Comparison of ENCODE assay signal across 2 cellular contexts in the genomic region with DNA sequence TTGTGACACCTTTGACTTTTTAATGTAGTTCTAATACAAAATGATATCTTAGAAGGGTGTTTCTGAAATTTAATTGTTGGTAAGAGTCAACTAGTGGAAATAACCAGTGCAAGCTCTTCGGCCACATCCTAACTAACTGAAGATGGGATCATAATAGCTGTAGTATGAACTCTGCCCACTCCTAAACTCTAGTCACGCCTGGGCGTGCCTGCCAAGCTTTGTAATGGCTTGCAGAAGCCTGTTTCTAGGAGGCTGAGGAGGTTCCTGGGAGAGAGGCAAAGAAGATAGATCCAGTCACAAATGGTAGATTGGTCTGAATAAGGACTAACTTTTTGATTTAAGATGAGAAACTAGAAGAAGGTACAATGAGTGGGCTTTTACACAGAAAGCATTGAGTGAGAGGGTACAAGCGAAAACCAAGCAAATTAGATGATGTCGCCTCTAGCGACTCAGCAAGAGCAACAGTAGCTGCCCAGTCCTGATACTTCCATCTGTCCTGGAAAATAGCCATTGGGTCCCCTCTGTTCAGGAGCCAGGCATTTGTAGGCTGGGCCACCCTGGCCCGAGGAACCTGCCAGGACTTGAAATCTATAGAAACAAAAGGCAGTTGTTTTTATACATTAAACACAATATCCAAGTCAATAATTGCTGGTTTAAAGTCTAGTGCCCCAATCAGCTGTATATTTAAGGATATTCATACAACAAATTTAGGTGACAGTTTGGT.
TF ChIP-seq lines count a peak whose summit lies in the region.

No MANE protein-coding gene starts in this region.

TF ChIP-seq in GM23338, 12 proteins besides CTCF, POLR2A, EP300 and RAD21 (continued from another document):
- TF ChIP-seq, protein P1, sequence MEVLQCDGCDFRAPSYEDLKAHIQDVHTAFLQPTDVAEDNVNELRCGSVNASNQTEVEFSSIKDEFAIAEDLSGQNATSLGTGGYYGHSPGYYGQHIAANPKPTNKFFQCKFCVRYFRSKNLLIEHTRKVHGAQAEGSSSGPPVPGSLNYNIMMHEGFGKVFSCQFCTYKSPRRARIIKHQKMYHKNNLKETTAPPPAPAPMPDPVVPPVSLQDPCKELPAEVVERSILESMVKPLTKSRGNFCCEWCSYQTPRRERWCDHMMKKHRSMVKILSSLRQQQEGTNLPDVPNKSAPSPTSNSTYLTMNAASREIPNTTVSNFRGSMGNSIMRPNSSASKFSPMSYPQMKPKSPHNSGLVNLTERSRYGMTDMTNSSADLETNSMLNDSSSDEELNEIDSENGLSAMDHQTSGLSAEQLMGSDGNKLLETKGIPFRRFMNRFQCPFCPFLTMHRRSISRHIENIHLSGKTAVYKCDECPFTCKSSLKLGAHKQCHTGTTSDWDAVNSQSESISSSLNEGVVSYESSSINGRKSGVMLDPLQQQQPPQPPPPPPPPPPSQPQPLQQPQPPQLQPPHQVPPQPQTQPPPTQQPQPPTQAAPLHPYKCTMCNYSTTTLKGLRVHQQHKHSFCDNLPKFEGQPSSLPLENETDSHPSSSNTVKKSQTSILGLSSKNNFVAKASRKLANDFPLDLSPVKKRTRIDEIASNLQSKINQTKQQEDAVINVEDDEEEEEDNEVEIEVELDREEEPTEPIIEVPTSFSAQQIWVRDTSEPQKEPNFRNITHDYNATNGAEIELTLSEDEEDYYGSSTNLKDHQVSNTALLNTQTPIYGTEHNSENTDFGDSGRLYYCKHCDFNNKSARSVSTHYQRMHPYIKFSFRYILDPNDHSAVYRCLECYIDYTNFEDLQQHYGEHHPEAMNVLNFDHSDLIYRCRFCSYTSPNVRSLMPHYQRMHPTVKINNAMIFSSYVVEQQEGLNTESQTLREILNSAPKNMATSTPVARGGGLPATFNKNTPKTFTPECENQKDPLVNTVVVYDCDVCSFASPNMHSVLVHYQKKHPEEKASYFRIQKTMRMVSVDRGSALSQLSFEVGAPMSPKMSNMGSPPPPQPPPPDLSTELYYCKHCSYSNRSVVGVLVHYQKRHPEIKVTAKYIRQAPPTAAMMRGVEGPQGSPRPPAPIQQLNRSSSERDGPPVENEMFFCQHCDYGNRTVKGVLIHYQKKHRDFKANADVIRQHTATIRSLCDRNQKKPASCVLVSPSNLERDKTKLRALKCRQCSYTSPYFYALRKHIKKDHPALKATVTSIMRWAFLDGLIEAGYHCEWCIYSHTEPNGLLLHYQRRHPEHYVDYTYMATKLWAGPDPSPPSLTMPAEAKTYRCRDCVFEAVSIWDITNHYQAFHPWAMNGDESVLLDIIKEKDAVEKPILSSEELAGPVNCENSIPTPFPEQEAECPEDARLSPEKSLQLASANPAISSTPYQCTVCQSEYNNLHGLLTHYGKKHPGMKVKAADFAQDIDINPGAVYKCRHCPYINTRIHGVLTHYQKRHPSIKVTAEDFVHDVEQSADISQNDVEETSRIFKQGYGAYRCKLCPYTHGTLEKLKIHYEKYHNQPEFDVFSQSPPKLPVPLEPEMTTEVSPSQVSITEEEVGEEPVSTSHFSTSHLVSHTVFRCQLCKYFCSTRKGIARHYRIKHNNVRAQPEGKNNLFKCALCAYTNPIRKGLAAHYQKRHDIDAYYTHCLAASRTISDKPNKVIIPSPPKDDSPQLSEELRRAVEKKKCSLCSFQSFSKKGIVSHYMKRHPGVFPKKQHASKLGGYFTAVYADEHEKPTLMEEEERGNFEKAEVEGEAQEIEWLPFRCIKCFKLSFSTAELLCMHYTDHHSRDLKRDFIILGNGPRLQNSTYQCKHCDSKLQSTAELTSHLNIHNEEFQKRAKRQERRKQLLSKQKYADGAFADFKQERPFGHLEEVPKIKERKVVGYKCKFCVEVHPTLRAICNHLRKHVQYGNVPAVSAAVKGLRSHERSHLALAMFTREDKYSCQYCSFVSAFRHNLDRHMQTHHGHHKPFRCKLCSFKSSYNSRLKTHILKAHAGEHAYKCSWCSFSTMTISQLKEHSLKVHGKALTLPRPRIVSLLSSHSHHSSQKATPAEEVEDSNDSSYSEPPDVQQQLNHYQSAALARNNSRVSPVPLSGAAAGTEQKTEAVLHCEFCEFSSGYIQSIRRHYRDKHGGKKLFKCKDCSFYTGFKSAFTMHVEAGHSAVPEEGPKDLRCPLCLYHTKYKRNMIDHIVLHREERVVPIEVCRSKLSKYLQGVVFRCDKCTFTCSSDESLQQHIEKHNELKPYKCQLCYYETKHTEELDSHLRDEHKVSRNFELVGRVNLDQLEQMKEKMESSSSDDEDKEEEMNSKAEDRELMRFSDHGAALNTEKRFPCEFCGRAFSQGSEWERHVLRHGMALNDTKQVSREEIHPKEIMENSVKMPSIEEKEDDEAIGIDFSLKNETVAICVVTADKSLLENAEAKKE (CRISPR knock-in tag; IDR thresholded peaks at IDR 0.05) = no peak
- no peak for TF ChIP-seq EZH2 (IDR thresholded peaks at IDR 0.05; ENCODE audit: low read depth, unreplicated experiment)
- TF ChIP-seq, protein P2, sequence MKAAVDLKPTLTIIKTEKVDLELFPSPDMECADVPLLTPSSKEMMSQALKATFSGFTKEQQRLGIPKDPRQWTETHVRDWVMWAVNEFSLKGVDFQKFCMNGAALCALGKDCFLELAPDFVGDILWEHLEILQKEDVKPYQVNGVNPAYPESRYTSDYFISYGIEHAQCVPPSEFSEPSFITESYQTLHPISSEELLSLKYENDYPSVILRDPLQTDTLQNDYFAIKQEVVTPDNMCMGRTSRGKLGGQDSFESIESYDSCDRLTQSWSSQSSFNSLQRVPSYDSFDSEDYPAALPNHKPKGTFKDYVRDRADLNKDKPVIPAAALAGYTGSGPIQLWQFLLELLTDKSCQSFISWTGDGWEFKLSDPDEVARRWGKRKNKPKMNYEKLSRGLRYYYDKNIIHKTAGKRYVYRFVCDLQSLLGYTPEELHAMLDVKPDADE (IDR thresholded peaks at IDR 0.05) = no peak
- TF ChIP-seq CREB1 (CRISPR knock-in tag; IDR thresholded peaks at IDR 0.05; ENCODE audit: low read depth) = no peak
- TF ChIP-seq, protein P3, sequence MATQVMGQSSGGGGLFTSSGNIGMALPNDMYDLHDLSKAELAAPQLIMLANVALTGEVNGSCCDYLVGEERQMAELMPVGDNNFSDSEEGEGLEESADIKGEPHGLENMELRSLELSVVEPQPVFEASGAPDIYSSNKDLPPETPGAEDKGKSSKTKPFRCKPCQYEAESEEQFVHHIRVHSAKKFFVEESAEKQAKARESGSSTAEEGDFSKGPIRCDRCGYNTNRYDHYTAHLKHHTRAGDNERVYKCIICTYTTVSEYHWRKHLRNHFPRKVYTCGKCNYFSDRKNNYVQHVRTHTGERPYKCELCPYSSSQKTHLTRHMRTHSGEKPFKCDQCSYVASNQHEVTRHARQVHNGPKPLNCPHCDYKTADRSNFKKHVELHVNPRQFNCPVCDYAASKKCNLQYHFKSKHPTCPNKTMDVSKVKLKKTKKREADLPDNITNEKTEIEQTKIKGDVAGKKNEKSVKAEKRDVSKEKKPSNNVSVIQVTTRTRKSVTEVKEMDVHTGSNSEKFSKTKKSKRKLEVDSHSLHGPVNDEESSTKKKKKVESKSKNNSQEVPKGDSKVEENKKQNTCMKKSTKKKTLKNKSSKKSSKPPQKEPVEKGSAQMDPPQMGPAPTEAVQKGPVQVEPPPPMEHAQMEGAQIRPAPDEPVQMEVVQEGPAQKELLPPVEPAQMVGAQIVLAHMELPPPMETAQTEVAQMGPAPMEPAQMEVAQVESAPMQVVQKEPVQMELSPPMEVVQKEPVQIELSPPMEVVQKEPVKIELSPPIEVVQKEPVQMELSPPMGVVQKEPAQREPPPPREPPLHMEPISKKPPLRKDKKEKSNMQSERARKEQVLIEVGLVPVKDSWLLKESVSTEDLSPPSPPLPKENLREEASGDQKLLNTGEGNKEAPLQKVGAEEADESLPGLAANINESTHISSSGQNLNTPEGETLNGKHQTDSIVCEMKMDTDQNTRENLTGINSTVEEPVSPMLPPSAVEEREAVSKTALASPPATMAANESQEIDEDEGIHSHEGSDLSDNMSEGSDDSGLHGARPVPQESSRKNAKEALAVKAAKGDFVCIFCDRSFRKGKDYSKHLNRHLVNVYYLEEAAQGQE (IDR thresholded peaks at IDR 0.05; ENCODE audit: unreplicated experiment) = no peak
- TF ChIP-seq ZNF331 (CRISPR knock-in tag; IDR thresholded peaks at IDR 0.05; ENCODE audit: low read depth) = no peak

TF ChIP-seq in WTC11, 78 proteins besides CTCF, POLR2A, EP300 and RAD21 (continued from another document and continues in another):
- TF ChIP-seq, protein P4, sequence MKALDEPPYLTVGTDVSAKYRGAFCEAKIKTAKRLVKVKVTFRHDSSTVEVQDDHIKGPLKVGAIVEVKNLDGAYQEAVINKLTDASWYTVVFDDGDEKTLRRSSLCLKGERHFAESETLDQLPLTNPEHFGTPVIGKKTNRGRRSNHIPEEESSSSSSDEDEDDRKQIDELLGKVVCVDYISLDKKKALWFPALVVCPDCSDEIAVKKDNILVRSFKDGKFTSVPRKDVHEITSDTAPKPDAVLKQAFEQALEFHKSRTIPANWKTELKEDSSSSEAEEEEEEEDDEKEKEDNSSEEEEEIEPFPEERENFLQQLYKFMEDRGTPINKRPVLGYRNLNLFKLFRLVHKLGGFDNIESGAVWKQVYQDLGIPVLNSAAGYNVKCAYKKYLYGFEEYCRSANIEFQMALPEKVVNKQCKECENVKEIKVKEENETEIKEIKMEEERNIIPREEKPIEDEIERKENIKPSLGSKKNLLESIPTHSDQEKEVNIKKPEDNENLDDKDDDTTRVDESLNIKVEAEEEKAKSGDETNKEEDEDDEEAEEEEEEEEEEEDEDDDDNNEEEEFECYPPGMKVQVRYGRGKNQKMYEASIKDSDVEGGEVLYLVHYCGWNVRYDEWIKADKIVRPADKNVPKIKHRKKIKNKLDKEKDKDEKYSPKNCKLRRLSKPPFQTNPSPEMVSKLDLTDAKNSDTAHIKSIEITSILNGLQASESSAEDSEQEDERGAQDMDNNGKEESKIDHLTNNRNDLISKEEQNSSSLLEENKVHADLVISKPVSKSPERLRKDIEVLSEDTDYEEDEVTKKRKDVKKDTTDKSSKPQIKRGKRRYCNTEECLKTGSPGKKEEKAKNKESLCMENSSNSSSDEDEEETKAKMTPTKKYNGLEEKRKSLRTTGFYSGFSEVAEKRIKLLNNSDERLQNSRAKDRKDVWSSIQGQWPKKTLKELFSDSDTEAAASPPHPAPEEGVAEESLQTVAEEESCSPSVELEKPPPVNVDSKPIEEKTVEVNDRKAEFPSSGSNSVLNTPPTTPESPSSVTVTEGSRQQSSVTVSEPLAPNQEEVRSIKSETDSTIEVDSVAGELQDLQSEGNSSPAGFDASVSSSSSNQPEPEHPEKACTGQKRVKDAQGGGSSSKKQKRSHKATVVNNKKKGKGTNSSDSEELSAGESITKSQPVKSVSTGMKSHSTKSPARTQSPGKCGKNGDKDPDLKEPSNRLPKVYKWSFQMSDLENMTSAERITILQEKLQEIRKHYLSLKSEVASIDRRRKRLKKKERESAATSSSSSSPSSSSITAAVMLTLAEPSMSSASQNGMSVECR (CRISPR knock-in tag; IDR thresholded peaks at IDR 0.05; ENCODE audit: borderline replicate concordance) = no peak
- TF ChIP-seq TCF7 (CRISPR knock-in tag; IDR thresholded peaks at IDR 0.05; ENCODE audit: low read depth) = no peak
- no peak for TF ChIP-seq ZNF263 (CRISPR knock-in tag; IDR thresholded peaks at IDR 0.05; ENCODE audit: low read depth)
- TF ChIP-seq ELF4 (CRISPR knock-in tag; IDR thresholded peaks at IDR 0.05; ENCODE audit: low read depth) = no peak
- TF ChIP-seq SMAD3 (CRISPR knock-in tag; IDR thresholded peaks at IDR 0.05; ENCODE audit: borderline replicate concordance) = no peak
- TF ChIP-seq, protein P5, sequence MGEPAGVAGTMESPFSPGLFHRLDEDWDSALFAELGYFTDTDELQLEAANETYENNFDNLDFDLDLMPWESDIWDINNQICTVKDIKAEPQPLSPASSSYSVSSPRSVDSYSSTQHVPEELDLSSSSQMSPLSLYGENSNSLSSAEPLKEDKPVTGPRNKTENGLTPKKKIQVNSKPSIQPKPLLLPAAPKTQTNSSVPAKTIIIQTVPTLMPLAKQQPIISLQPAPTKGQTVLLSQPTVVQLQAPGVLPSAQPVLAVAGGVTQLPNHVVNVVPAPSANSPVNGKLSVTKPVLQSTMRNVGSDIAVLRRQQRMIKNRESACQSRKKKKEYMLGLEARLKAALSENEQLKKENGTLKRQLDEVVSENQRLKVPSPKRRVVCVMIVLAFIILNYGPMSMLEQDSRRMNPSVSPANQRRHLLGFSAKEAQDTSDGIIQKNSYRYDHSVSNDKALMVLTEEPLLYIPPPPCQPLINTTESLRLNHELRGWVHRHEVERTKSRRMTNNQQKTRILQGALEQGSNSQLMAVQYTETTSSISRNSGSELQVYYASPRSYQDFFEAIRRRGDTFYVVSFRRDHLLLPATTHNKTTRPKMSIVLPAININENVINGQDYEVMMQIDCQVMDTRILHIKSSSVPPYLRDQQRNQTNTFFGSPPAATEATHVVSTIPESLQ (CRISPR knock-in tag; IDR thresholded peaks at IDR 0.05) = no peak
- TF ChIP-seq SP1 (CRISPR knock-in tag; conservative IDR thresholded peaks at IDR 0.05) = no peak
- TF ChIP-seq PRRX2 (CRISPR knock-in tag; IDR thresholded peaks at IDR 0.05) = no peak
- TF ChIP-seq NFYB (CRISPR knock-in tag; conservative IDR thresholded peaks at IDR 0.05; ENCODE audit: low read depth) = no peak
- TF ChIP-seq, protein P6, sequence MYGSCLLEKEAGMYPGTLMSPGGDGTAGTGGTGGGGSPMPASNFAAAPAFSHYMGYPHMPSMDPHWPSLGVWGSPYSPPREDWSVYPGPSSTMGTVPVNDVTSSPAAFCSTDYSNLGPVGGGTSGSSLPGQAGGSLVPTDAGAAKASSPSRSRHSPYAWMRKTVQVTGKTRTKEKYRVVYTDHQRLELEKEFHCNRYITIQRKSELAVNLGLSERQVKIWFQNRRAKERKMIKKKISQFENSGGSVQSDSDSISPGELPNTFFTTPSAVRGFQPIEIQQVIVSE (CRISPR knock-in tag; IDR thresholded peaks at IDR 0.05; ENCODE audit: borderline replicate concordance) = no peak
- TF ChIP-seq, protein P7, sequence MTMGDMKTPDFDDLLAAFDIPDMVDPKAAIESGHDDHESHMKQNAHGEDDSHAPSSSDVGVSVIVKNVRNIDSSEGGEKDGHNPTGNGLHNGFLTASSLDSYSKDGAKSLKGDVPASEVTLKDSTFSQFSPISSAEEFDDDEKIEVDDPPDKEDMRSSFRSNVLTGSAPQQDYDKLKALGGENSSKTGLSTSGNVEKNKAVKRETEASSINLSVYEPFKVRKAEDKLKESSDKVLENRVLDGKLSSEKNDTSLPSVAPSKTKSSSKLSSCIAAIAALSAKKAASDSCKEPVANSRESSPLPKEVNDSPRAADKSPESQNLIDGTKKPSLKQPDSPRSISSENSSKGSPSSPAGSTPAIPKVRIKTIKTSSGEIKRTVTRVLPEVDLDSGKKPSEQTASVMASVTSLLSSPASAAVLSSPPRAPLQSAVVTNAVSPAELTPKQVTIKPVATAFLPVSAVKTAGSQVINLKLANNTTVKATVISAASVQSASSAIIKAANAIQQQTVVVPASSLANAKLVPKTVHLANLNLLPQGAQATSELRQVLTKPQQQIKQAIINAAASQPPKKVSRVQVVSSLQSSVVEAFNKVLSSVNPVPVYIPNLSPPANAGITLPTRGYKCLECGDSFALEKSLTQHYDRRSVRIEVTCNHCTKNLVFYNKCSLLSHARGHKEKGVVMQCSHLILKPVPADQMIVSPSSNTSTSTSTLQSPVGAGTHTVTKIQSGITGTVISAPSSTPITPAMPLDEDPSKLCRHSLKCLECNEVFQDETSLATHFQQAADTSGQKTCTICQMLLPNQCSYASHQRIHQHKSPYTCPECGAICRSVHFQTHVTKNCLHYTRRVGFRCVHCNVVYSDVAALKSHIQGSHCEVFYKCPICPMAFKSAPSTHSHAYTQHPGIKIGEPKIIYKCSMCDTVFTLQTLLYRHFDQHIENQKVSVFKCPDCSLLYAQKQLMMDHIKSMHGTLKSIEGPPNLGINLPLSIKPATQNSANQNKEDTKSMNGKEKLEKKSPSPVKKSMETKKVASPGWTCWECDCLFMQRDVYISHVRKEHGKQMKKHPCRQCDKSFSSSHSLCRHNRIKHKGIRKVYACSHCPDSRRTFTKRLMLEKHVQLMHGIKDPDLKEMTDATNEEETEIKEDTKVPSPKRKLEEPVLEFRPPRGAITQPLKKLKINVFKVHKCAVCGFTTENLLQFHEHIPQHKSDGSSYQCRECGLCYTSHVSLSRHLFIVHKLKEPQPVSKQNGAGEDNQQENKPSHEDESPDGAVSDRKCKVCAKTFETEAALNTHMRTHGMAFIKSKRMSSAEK (CRISPR knock-in tag; IDR thresholded peaks at IDR 0.05; ENCODE audit: borderline replicate concordance) = no peak
- TF ChIP-seq TP53 (CRISPR knock-in tag; IDR thresholded peaks at IDR 0.05) = no peak
- no peak for TF ChIP-seq TEAD1 (CRISPR knock-in tag; IDR thresholded peaks at IDR 0.05)
